In genomic region chr20:56572178-56572577, GRCh38 we compare ENCODE assay signal across 19 cellular contexts. TPM values are rescaled to one million over a fixed set of nuclear protein-coding genes. Genes with fewer than 3 reads are reported as not detected.
"Had no signal": no experiment of that assay in that cellular context is flagged by ENCODE, and none has a peak within 500 bp of the region (broad histone marks: within the 10 kb centered on the region; RNA-seq: fewer than 3 reads in every experiment).

No MANE protein-coding gene starts in this region.

- H3K27ac ChIP-seq: hepatocyte, left ventricle myocardium inferior, parathyroid adenoma, thyroid gland had no signal

- H3K79me2 ChIP-seq: hepatocyte, parathyroid adenoma had no signal

- ATAC-seq: activated CD4-positive, alpha-beta T cell treated with anti-CD3 and anti-CD28 coated beads for 36 hours; naive thymus-derived CD8-positive, alpha-beta T cell; stimulated activated naive B cell treated with anti-CD40 and anti-IgM and Interleukin-4, amounts not matched to agents 10 μg/mL and 1 μg/mL and 100 μg/mL, for 72 hours; T-helper 17 cell had no signal

- H2AFZ ChIP-seq: hepatocyte, parathyroid adenoma had no signal

- H3K4me2 ChIP-seq: hepatocyte had no signal

- H3K36me3 ChIP-seq: left ventricle myocardium inferior, thyroid gland had no signal

- H3K9me3 ChIP-seq: left ventricle myocardium inferior, thyroid gland had no signal

- FAIRE-seq: urothelium cell line had no signal

- H3K9ac ChIP-seq: parathyroid adenoma had no signal

- H3K4me1 ChIP-seq: left ventricle myocardium inferior, parathyroid adenoma, thyroid gland had no signal

- H3K27me3 ChIP-seq: hepatocyte, thyroid gland had no signal

- H3K4me3 ChIP-seq: hepatocyte, left ventricle myocardium inferior, thyroid gland had no signal

- DNase-seq: activated CD4-positive, alpha-beta memory T cell treated with anti-CD3 and anti-CD28 coated beads, Interleukin-2, amount 10 ng/mL, durations not matched to agents 7 days and 5 days; activated CD4-positive, alpha-beta T cell treated with anti-CD3 and anti-CD28 coated beads for 36 hours; activated effector memory CD4-positive, alpha-beta T cell treated with anti-CD3 and anti-CD28 coated beads, Interleukin-2, amount 50 U/mL, for 16 hours; activated T-cell treated with anti-CD3 and anti-CD28 coated beads, Interleukin-2, amount 50 U/mL, for 48 hours; left ventricle myocardium inferior; naive thymus-derived CD8-positive, alpha-beta T cell; stimulated activated CD4-positive, alpha-beta T cell treated with anti-CD3 and anti-CD28 coated beads, Interleukin-15, amount 100 ng/mL, for 24 hours; stimulated activated CD4-positive, alpha-beta T cell treated with anti-CD3 and anti-CD28 coated beads, Interleukin-4, amount 100 ng/mL, for 1 hour; stimulated activated naive B cell treated with anti-CD40 and anti-IgM and Interleukin-4, amounts not matched to agents 10 μg/mL and 1 μg/mL and 100 μg/mL, for 72 hours; T-helper 17 cell; thyroid gland had no signal

RNA-seq across cellular contexts. Expression of gene FAM209B, which starts 39.1 kb away (rescaled TPM):
- total RNA-seq: cerebellum, dermis microvascular lymphatic vessel endothelial cell, glomerular endothelial cell, hepatocyte, kidney epithelial cell, skeletal muscle tissue had no signal
- polyA plus RNA-seq: hepatocyte had no signal

RNA-seq across cellular contexts. Expression of gene FAM209A, which starts 47.6 kb away (rescaled TPM):
- total RNA-seq: cerebellum, glomerular endothelial cell, hepatocyte, kidney epithelial cell, left ventricle myocardium inferior, skeletal muscle tissue had no signal
- polyA plus RNA-seq: hepatocyte had no signal

RNA-seq across cellular contexts. Expression of gene TFAP2C, which starts 56.9 kb away (rescaled TPM):
- total RNA-seq: activated CD4-positive, alpha-beta memory T cell treated with anti-CD3 and anti-CD28 coated beads, Interleukin-2, amount 10 ng/mL, durations not matched to agents 7 days and 5 days; activated CD4-positive, alpha-beta T cell treated with anti-CD3 and anti-CD28 coated beads for 36 hours; cerebellum; dermis microvascular lymphatic vessel endothelial cell; naive thymus-derived CD8-positive, alpha-beta T cell; skeletal muscle tissue; T-helper 17 cell had no signal
- polyA plus RNA-seq: naive thymus-derived CD8-positive, alpha-beta T cell had no signal
